ENCODE assay signal across 1 cellular context in genomic region chr7:24725554-24726260, GRCh38.
TF ChIP-seq lines count a peak whose summit lies in the region.

No MANE protein-coding gene starts in this region.

TF ChIP-seq in K562, 482 proteins besides CTCF, POLR2A, EP300 and RAD21 (continued from another document):
- no peak for TF ChIP-seq MGA (IDR thresholded peaks at IDR 0.05)
- TF ChIP-seq MTA2 (IDR thresholded peaks at IDR 0.05; ENCODE audit: low read depth), result peak; percentile 56
- peak; percentile 74 for TF ChIP-seq TAL1 (IDR thresholded peaks at IDR 0.05)
- TF ChIP-seq MYC (IDR thresholded peaks at IDR 0.05; ENCODE audit: low read depth, low read length), result no peak
- no peak for TF ChIP-seq MYC (CRISPR knock-in tag; IDR thresholded peaks at IDR 0.05; ENCODE audit: borderline replicate concordance, low read depth)
- peak; percentile 30; the same call in 1 of the 2 replicates for TF ChIP-seq TEAD4 (IDR thresholded peaks at IDR 0.05; ENCODE audit: low read length)
- no peak for TF ChIP-seq TEAD4 (CRISPR knock-in tag; IDR thresholded peaks at IDR 0.05; ENCODE audit: borderline replicate concordance)
- TF ChIP-seq ZFP36 (IDR thresholded peaks at IDR 0.05; ENCODE audit: low read depth, low read length, partially characterized antibody), result peak; percentile 25
- no peak for TF ChIP-seq ERF (CRISPR knock-in tag; IDR thresholded peaks at IDR 0.05)
- TF ChIP-seq STAG1 (CRISPR knock-in tag; IDR thresholded peaks at IDR 0.05; ENCODE audit: borderline replicate concordance), result no peak
- TF ChIP-seq MLLT1 (IDR thresholded peaks at IDR 0.05), result no peak
- TF ChIP-seq RBBP5 (IDR thresholded peaks at IDR 0.05; ENCODE audit: borderline replicate concordance, insufficient read depth, low read length, poor library complexity, severe bottlenecking), result no peak
- TF ChIP-seq CBFA2T2 (conservative IDR thresholded peaks at IDR 0.05), result peak; percentile 51
- TF ChIP-seq PBX2 (CRISPR knock-in tag; IDR thresholded peaks at IDR 0.05; ENCODE audit: low read depth), result no peak
- no peak for TF ChIP-seq PBX2 (tag; conservative IDR thresholded peaks at IDR 0.05; ENCODE audit: low read depth)
- peak; percentile 65 to 71; a peak in 3 of 4 replicates for TF ChIP-seq KDM1A (IDR thresholded peaks at IDR 0.05)
- no peak for TF ChIP-seq NFRKB (IDR thresholded peaks at IDR 0.05; ENCODE audit: low read depth)
